1 cellular context compared by ENCODE assay signal in the genomic region with DNA sequence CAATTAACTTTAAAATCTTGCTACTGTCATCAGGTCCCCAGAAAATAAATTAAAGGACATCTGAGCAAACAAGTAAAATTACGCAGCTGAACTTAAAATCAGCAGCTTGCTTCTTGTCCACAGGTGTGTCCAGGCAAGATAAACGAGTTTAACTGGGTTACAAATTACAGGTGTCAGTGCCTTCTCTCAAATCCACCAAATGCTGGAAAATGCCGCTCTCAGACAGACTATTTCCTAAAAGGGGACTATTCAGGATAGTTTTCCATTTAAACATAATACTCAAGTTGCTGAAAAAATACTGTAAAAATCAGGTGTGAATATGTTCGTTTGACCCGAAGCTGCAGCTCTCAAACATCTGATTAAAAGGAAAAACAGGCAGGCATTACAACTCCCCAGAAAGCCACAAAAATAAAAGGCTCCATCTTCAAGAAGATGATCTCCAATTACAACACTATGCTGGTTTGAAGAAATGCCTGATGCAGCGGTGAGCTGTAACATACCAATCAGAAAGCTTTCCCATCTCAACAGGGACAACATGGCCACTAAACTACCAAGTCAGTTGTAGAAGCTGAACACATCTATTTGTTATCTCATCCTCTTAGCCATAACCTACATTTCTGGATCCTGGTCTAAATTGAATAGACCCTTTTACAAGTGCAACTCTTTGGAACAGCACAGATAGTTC.
TF ChIP-seq lines count a peak whose summit lies in the region.

No MANE protein-coding gene starts in this region.

TF ChIP-seq in GM23338, 12 proteins besides CTCF, POLR2A, EP300 and RAD21 (continued from another document):
- TF ChIP-seq, protein P1, sequence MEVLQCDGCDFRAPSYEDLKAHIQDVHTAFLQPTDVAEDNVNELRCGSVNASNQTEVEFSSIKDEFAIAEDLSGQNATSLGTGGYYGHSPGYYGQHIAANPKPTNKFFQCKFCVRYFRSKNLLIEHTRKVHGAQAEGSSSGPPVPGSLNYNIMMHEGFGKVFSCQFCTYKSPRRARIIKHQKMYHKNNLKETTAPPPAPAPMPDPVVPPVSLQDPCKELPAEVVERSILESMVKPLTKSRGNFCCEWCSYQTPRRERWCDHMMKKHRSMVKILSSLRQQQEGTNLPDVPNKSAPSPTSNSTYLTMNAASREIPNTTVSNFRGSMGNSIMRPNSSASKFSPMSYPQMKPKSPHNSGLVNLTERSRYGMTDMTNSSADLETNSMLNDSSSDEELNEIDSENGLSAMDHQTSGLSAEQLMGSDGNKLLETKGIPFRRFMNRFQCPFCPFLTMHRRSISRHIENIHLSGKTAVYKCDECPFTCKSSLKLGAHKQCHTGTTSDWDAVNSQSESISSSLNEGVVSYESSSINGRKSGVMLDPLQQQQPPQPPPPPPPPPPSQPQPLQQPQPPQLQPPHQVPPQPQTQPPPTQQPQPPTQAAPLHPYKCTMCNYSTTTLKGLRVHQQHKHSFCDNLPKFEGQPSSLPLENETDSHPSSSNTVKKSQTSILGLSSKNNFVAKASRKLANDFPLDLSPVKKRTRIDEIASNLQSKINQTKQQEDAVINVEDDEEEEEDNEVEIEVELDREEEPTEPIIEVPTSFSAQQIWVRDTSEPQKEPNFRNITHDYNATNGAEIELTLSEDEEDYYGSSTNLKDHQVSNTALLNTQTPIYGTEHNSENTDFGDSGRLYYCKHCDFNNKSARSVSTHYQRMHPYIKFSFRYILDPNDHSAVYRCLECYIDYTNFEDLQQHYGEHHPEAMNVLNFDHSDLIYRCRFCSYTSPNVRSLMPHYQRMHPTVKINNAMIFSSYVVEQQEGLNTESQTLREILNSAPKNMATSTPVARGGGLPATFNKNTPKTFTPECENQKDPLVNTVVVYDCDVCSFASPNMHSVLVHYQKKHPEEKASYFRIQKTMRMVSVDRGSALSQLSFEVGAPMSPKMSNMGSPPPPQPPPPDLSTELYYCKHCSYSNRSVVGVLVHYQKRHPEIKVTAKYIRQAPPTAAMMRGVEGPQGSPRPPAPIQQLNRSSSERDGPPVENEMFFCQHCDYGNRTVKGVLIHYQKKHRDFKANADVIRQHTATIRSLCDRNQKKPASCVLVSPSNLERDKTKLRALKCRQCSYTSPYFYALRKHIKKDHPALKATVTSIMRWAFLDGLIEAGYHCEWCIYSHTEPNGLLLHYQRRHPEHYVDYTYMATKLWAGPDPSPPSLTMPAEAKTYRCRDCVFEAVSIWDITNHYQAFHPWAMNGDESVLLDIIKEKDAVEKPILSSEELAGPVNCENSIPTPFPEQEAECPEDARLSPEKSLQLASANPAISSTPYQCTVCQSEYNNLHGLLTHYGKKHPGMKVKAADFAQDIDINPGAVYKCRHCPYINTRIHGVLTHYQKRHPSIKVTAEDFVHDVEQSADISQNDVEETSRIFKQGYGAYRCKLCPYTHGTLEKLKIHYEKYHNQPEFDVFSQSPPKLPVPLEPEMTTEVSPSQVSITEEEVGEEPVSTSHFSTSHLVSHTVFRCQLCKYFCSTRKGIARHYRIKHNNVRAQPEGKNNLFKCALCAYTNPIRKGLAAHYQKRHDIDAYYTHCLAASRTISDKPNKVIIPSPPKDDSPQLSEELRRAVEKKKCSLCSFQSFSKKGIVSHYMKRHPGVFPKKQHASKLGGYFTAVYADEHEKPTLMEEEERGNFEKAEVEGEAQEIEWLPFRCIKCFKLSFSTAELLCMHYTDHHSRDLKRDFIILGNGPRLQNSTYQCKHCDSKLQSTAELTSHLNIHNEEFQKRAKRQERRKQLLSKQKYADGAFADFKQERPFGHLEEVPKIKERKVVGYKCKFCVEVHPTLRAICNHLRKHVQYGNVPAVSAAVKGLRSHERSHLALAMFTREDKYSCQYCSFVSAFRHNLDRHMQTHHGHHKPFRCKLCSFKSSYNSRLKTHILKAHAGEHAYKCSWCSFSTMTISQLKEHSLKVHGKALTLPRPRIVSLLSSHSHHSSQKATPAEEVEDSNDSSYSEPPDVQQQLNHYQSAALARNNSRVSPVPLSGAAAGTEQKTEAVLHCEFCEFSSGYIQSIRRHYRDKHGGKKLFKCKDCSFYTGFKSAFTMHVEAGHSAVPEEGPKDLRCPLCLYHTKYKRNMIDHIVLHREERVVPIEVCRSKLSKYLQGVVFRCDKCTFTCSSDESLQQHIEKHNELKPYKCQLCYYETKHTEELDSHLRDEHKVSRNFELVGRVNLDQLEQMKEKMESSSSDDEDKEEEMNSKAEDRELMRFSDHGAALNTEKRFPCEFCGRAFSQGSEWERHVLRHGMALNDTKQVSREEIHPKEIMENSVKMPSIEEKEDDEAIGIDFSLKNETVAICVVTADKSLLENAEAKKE (CRISPR knock-in tag; IDR thresholded peaks at IDR 0.05), result no peak
